1 cellular context compared by ENCODE assay signal in the genomic region with DNA sequence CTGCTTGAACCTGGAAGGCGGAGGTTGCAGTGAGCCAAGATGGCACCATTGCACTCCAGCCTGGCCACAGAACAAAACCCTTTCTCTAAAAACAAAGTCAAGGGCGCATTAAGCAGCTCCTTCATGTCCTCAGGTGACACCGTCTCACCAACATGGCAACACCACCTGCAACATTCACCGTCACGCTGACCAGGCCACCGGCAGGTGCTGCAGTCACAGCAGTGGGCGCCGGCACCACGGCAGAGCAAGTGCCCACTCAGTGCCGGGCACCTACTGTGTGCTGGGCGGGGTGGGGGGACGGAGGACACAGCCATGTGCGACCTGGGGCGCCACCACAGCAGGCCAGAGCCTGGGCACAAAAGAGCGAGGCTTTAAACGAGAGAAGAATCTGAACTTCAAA.
TF ChIP-seq lines count a peak whose summit lies in the region.

No MANE protein-coding gene starts in this region.

TF ChIP-seq in endothelial cell of umbilical vein, 7 proteins besides CTCF, POLR2A, EP300 and RAD21:
- TF ChIP-seq EZH2 (IDR thresholded peaks at IDR 0.05; ENCODE audit: borderline replicate concordance, low read depth, low read length, severe bottlenecking) (no peak), JUN (IDR thresholded peaks at IDR 0.05; ENCODE audit: borderline replicate concordance, insufficient read depth, insufficient read length, low read depth) (no peak), FOS (IDR thresholded peaks at IDR 0.05; ENCODE audit: borderline replicate concordance, insufficient read depth, low read length) (no peak), GATA2 (IDR thresholded peaks at IDR 0.05; ENCODE audit: insufficient read depth, insufficient read length, low read depth, low read length) (no peak), MYC (IDR thresholded peaks at IDR 0.05; ENCODE audit: low read depth, low read length) (no peak), POLR2AphosphoS5 (IDR thresholded peaks at IDR 0.05; ENCODE audit: insufficient read depth, low read depth, low read length) (no peak)
- TF ChIP-seq, protein P1, sequence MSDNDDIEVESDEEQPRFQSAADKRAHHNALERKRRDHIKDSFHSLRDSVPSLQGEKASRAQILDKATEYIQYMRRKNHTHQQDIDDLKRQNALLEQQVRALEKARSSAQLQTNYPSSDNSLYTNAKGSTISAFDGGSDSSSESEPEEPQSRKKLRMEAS (IDR thresholded peaks at IDR 0.05; ENCODE audit: insufficient read depth, insufficient read length), result no peak
TF ChIP-seq in endothelial cell of umbilical vein: peak in this region for 0.
